ENCODE assay signal across 1 cellular context in the genomic region with DNA sequence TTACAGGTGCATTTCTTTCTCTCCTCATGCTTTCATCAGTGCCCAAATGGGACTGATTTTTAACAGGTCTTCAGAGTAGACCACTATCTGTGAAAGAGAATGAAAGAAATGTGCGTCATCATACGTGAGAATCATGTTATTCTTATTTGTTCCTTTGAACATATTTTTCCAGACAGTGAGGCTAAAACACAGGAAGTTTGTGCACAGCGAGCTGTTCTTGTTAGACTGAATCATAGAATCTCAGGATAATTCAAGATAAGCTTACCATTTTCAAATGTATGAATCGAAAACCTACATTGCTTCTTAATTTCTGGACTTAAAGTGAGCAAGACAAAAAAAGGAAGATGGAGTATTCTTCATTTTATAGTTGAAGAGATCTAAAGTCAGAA.
TF ChIP-seq lines count a peak whose summit lies in the region.

No MANE protein-coding gene starts in this region.

TF ChIP-seq in GM12878, 131 proteins besides CTCF, POLR2A, EP300 and RAD21 (continued from another document):
- TF ChIP-seq, protein P1, sequence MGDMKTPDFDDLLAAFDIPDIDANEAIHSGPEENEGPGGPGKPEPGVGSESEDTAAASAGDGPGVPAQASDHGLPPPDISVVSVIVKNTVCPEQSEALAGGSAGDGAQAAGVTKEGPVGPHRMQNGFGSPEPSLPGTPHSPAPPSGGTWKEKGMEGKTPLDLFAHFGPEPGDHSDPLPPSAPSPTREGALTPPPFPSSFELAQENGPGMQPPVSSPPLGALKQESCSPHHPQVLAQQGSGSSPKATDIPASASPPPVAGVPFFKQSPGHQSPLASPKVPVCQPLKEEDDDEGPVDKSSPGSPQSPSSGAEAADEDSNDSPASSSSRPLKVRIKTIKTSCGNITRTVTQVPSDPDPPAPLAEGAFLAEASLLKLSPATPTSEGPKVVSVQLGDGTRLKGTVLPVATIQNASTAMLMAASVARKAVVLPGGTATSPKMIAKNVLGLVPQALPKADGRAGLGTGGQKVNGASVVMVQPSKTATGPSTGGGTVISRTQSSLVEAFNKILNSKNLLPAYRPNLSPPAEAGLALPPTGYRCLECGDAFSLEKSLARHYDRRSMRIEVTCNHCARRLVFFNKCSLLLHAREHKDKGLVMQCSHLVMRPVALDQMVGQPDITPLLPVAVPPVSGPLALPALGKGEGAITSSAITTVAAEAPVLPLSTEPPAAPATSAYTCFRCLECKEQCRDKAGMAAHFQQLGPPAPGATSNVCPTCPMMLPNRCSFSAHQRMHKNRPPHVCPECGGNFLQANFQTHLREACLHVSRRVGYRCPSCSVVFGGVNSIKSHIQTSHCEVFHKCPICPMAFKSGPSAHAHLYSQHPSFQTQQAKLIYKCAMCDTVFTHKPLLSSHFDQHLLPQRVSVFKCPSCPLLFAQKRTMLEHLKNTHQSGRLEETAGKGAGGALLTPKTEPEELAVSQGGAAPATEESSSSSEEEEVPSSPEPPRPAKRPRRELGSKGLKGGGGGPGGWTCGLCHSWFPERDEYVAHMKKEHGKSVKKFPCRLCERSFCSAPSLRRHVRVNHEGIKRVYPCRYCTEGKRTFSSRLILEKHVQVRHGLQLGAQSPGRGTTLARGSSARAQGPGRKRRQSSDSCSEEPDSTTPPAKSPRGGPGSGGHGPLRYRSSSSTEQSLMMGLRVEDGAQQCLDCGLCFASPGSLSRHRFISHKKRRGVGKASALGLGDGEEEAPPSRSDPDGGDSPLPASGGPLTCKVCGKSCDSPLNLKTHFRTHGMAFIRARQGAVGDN (IDR thresholded peaks at IDR 0.05) = 0 out of 2 replicates have a peak, but pooled peaks have one; percentile 8
